ENCODE assay signal across 7 cellular contexts in genomic region chr10:110303681-110304080, GRCh38. TPM values are rescaled to one million over a fixed set of nuclear protein-coding genes. Genes with fewer than 3 reads are reported as not detected.
A peak's percentile ranks its signal among the peaks of the same experiment; 100 is the strongest.
DNase-seq lines count a peak whose midpoint lies in the region; ATAC-seq and TF ChIP-seq lines count a peak whose summit lies in the region.

No MANE protein-coding gene starts in this region.

- H3K4me1 ChIP-seq in iPS-18a (ENCODE audit: control insufficient read depth, low read depth, low read length) (peaks cover 4% of the 10 kb centered on the region), stomach (peaks cover 33 to 62% (median 49%) of the 10 kb centered on the region in 4 donors)

- H3K4me3 ChIP-seq in HL-60 (replicated peaks; ENCODE audit: insufficient read depth, low read length) (peak overlapping the region; percentile 79), iPS-18a (ENCODE audit: low read length) (peak overlapping the region; percentile 98), stomach (peak overlapping the region; percentile 76 to 99 (median 78))

- no peaks in the 10 kb centered on the region for H3K27me3 Mint-ChIP-seq in activated T-helper 1 cell treated with anti-CD3 and anti-CD28 coated beads, Interleukin-12 subunit alpha, Interleukin-12 subunit beta, Interleukin-2, Interleukin-4 antibody, amounts not matched to agents 30 ng/mL and 10 ng/mL and 1 ng/mL, durations not matched to agents 14 hours and 24 hours and 36 hours (ENCODE audit: insufficient read depth)

- peak overlapping the region; percentile 99 for H3K9ac ChIP-seq in iPS-18a (ENCODE audit: low read length)

- no peaks in the 10 kb centered on the region for H3K9me3 Mint-ChIP-seq in activated T-helper 1 cell treated with anti-CD3 and anti-CD28 coated beads, Interleukin-12 subunit alpha, Interleukin-12 subunit beta, Interleukin-2, Interleukin-4 antibody, amounts not matched to agents 30 ng/mL and 10 ng/mL and 1 ng/mL, durations not matched to agents 14 hours and 24 hours and 36 hours

- TF ChIP-seq CTCF in HL-60 (IDR thresholded peaks at IDR 0.05; ENCODE audit: insufficient read depth, low read length) = no peak
- no peak for TF ChIP-seq CTCF in stomach (IDR thresholded peaks at IDR 0.05)

- H3K27ac ChIP-seq in HL-60 (replicated peaks) (peak overlapping the region; percentile 78), iPS-18a (ENCODE audit: low read length) (peak overlapping the region; percentile 81), stomach (peak overlapping the region in 3 of 5 donors; percentile 92 to 97 (median 95))

- ATAC-seq in HG03378 (IDR thresholded peaks at IDR 0.05; ENCODE audit: unreplicated experiment) = no peak

- H3K9me3 ChIP-seq in iPS-18a (ENCODE audit: control insufficient read depth, low read depth, low read length) (no peaks in the 10 kb centered on the region), stomach (no peaks in the 10 kb centered on the region)

- WGBS in stomach, 5 donors = 2 to 10% (median 7%) methylated on average over 4 of the region's 4 CpGs

- peaks cover 54% of the 10 kb centered on the region for H3K4me1 Mint-ChIP-seq in activated T-helper 1 cell treated with anti-CD3 and anti-CD28 coated beads, Interleukin-12 subunit alpha, Interleukin-12 subunit beta, Interleukin-2, Interleukin-4 antibody, amounts not matched to agents 30 ng/mL and 10 ng/mL and 1 ng/mL, durations not matched to agents 14 hours and 24 hours and 36 hours (ENCODE audit: low read depth)

- peaks cover 27% of the 10 kb centered on the region for H3K36me3 Mint-ChIP-seq in activated T-helper 1 cell treated with anti-CD3 and anti-CD28 coated beads, Interleukin-12 subunit alpha, Interleukin-12 subunit beta, Interleukin-2, Interleukin-4 antibody, amounts not matched to agents 30 ng/mL and 10 ng/mL and 1 ng/mL, durations not matched to agents 14 hours and 24 hours and 36 hours (ENCODE audit: low read depth)

- H3K36me3 ChIP-seq in iPS-18a (ENCODE audit: control insufficient read depth, low read depth, low read length) = peaks cover 46% of the 10 kb centered on the region
- H3K36me3 ChIP-seq in stomach = peaks cover under 1 to 46% (median 41%) of the 10 kb centered on the region in 4 donors

- no peak for TF ChIP-seq EP300 in stomach (IDR thresholded peaks at IDR 0.05)

- H3K4me3 Mint-ChIP-seq in activated T-helper 1 cell treated with anti-CD3 and anti-CD28 coated beads, Interleukin-12 subunit alpha, Interleukin-12 subunit beta, Interleukin-2, Interleukin-4 antibody, amounts not matched to agents 30 ng/mL and 10 ng/mL and 1 ng/mL, durations not matched to agents 14 hours and 24 hours and 36 hours = peak overlapping the region; percentile 87

- intact Hi-C loops in activated T-helper 1 cell treated with anti-CD3 and anti-CD28 coated beads, Interleukin-12 subunit alpha, Interleukin-12 subunit beta, Interleukin-2, Interleukin-4 antibody, amounts not matched to agents 30 ng/mL and 10 ng/mL and 1 ng/mL, durations not matched to agents 14 hours and 24 hours and 36 hours (cut with micrococcal nuclease) = loop anchor here (1.0 to 10.0 kb wide), 4 partner anchors 166 to 569 kb away; partner anchors contain the start of genes ADD3 and PDCD4
- intact Hi-C loops in stomach (cut with DNase I; ENCODE audit: low total_unique reads) = no loop called here

- DNase-seq in HL-60 (ENCODE audit: low read depth in 1 of 2, low spot score in 1 of 2) = no peak
- no peak for DNase-seq in activated T-helper 1 cell treated with anti-CD3 and anti-CD28 coated beads, Interleukin-12 subunit alpha, Interleukin-12 subunit beta, Interleukin-2, Interleukin-4 antibody, amounts not matched to agents 30 ng/mL and 10 ng/mL and 1 ng/mL, durations not matched to agents 14 hours and 24 hours and 36 hours (ENCODE audit: low spot score)
- no peak for DNase-seq in stomach
- DNase-seq in NCI-H2227 treated with DMSO at 0.1 percent for 48 hours (lab: John Stamatoyannopoulos, UW) = no peak
- DNase-seq in NCI-H1417 (lab: John Stamatoyannopoulos, UW) = no peak

- no peak for TF ChIP-seq POLR2A in stomach (IDR thresholded peaks at IDR 0.05)

- H3K27me3 ChIP-seq in HL-60 (ENCODE audit: insufficient read depth, poor library complexity, severe bottlenecking) (no peaks in the 10 kb centered on the region), iPS-18a (ENCODE audit: control insufficient read depth, insufficient read depth, low read length) (no peaks in the 10 kb centered on the region), stomach (no peaks in the 10 kb centered on the region)

- H3K27ac Mint-ChIP-seq in activated T-helper 1 cell treated with anti-CD3 and anti-CD28 coated beads, Interleukin-12 subunit alpha, Interleukin-12 subunit beta, Interleukin-2, Interleukin-4 antibody, amounts not matched to agents 30 ng/mL and 10 ng/mL and 1 ng/mL, durations not matched to agents 14 hours and 24 hours and 36 hours = peak overlapping the region; percentile 70

RNA-seq across cellular contexts. Expression of gene SMNDC1, which starts 1.0 kb away (rescaled TPM):
- total RNA-seq in activated T-helper 1 cell treated with anti-CD3 and anti-CD28 coated beads, Interleukin-12 subunit alpha, Interleukin-12 subunit beta, Interleukin-2, Interleukin-4 antibody, amounts not matched to agents 30 ng/mL and 10 ng/mL and 1 ng/mL, durations not matched to agents 14 hours and 24 hours and 36 hours = 47.8 and 48.0 TPM in 2 replicates
- 10 to 100 TPM in 3 of 5 donors, 1 to 10 TPM in 2; 7.8 to 31.6 (median 29.0) TPM for total RNA-seq in stomach
- polyA plus RNA-seq in stomach = 10 to 100 TPM in 1 of 3 donors, 1 to 10 TPM in 2; 7.7 to 21.7 (median 8.7) TPM
